Comparison of ENCODE assay signal across 8 cellular contexts in the genomic region with DNA sequence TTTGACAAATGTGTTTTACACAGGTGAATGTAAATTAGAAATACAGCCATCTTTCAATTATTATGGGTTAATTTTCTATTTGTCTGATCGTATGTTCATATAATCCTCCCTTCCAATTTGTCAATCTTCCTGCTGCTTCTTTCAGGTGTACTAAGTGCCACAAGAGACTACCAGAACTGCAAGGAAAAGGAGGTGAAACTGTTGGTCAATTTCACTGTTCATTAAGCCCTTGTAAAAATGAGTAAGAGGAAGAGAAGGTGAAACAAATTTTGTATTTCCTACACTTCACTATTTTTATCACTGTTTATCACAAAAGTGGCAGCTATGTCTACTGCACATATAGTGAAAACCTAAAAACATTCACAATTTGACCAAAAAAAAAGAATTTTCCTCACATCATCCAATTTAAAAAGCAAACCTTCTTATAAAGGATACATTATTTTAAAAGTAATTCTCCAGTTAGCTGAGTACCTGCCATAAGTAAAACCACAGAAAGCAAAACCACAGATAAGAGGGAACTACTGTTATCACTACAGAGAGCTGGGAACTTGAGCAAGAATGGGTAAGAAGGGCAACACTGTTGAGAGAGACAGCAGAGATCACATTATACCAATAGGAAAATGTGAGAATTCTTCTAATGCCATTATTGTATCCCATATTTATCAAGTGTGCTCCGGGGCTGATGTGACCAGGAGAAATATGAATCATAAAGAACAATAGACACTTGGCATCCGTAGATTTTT.
DNase-seq lines count a peak whose midpoint lies in the region; ATAC-seq and TF ChIP-seq lines count a peak whose summit lies in the region.

No MANE protein-coding gene starts in this region.

- no peak overlapping the region for H3K4me3 ChIP-seq in choroid plexus epithelial cell (ENCODE audit: low read depth, low read length)
- H3K4me3 ChIP-seq in PC-9 = no peak overlapping the region
- no peak overlapping the region for H3K4me3 ChIP-seq in ovary
- H3K4me3 ChIP-seq in ascending aorta = no peak overlapping the region

- TF ChIP-seq EP300 in ovary (IDR thresholded peaks at IDR 0.05) = no peak

- no peaks in the 10 kb centered on the region for H3K9me3 ChIP-seq in PC-9 (ENCODE audit: insufficient read depth, low read depth)
- H3K9me3 ChIP-seq in ovary = no peaks in the 10 kb centered on the region
- no peaks in the 10 kb centered on the region for H3K9me3 ChIP-seq in ascending aorta

- H3K27ac ChIP-seq in PC-9 (no peak overlapping the region), ovary (no peak overlapping the region), ascending aorta (no peak overlapping the region)

- H2AFZ ChIP-seq in PC-9 = no peak overlapping the region

- H3K4me2 ChIP-seq in PC-9 = no peak overlapping the region

- DNase-seq in KBM-7 (peak; percentile 75), choroid plexus epithelial cell (ENCODE audit: low read depth) (peak; percentile 35), PC-9 (no peak), ovary (no peak), superior temporal gyrus (ENCODE audit: extremely low spot score) (no peak), ascending aorta (ENCODE audit: low spot score in 2 of 2) (no peak)

- CTCF ChIA-PET in PC-9 (lab: Charles Lee) = no interaction called here

- ATAC-seq in GM18861 (IDR thresholded peaks at IDR 0.05; ENCODE audit: unreplicated experiment) (peak; percentile 96), HG02571 (IDR thresholded peaks at IDR 0.05; ENCODE audit: unreplicated experiment) (peak; percentile 96)

- no peaks in the 10 kb centered on the region for H3K79me2 ChIP-seq in PC-9 (ENCODE audit: low read depth)

- POLR2A ChIA-PET in PC-9 (lab: Charles Lee; ENCODE audit: unreplicated experiment) = no interaction called here

- intact Hi-C loops in PC-9 (cut with micrococcal nuclease; ENCODE audit: unreplicated experiment) = no loop called here
- intact Hi-C loops in ovary (cut with DNase I) = no loop called here
- intact Hi-C loops in ascending aorta (cut with DNase I) = no loop called here

- no peaks in the 10 kb centered on the region for H3F3A ChIP-seq in PC-9 (ENCODE audit: insufficient read depth, low read depth)

- H3K36me3 ChIP-seq in PC-9 (ENCODE audit: low read depth) = no peaks in the 10 kb centered on the region
- no peaks in the 10 kb centered on the region for H3K36me3 ChIP-seq in ovary
- H3K36me3 ChIP-seq in ascending aorta = no peaks in the 10 kb centered on the region

- H3K9me2 ChIP-seq in PC-9 (ENCODE audit: insufficient read depth) = peaks cover 14% of the 10 kb centered on the region; the same call in 1 of the 2 replicates

- no peaks in the 10 kb centered on the region for H3K4me1 ChIP-seq in PC-9 (replicated peaks; ENCODE audit: insufficient read depth)
- H3K4me1 ChIP-seq in ovary (ENCODE audit: insufficient read depth) = no peaks in the 10 kb centered on the region
- peaks cover 0 to 14% of the 10 kb centered on the region in 2 donors for H3K4me1 ChIP-seq in ascending aorta

- no peaks in the 10 kb centered on the region for H4K20me1 ChIP-seq in PC-9 (ENCODE audit: insufficient read depth)

- in situ Hi-C loops in KBM-7 (cut with MboI; ENCODE audit: low pct_unique_long_range_greater_than_20kb, low sequenced_read_pairs) = no loop called here

- no peaks in the 10 kb centered on the region for H3K27me3 ChIP-seq in PC-9 (ENCODE audit: insufficient read depth, low read depth)
- H3K27me3 ChIP-seq in ovary = no peaks in the 10 kb centered on the region
- no peaks in the 10 kb centered on the region for H3K27me3 ChIP-seq in ascending aorta

- BruUV-seq in PC-9 (replicated peaks; lab: Mats Ljungman, UMichigan) = no TSS peak

- WGBS in ovary, 3 donors = 82 to 84% (median 84%) methylated on average over 3 of the region's 3 CpGs

- no peak for TF ChIP-seq POLR2A in ovary (IDR thresholded peaks at IDR 0.05)

- TF ChIP-seq CTCF in choroid plexus epithelial cell (conservative IDR thresholded peaks at IDR 0.05; ENCODE audit: low read depth, low read length) (no peak), PC-9 (conservative IDR thresholded peaks at IDR 0.05) (no peak), ovary (IDR thresholded peaks at IDR 0.05) (no peak), ascending aorta (IDR thresholded peaks at IDR 0.05) (no peak)

Comparison
In these comparisons a context has a peak if more than half of its experiments do, and no peak if none do; other contexts are left out.
1. DNase-seq: peak in KBM-7 (single experiment) and choroid plexus epithelial cell (single experiment); none in PC-9 (0 of 2), ovary (0 of 5), superior temporal gyrus (single experiment) and ascending aorta (0 of 2).